8 cellular contexts compared by ENCODE assay signal in genomic region chr13:41352935-41353801, GRCh38. TPM values are rescaled to one million over a fixed set of nuclear protein-coding genes. Genes with fewer than 3 reads are reported as not detected.
A peak's percentile ranks its signal among the peaks of the same experiment; 100 is the strongest.
DNase-seq lines count a peak whose midpoint lies in the region; ATAC-seq and TF ChIP-seq lines count a peak whose summit lies in the region.

No MANE protein-coding gene starts in this region.

- CTCF ChIA-PET in Caco-2 (lab: Charles Lee), result no interaction called here
- CTCF ChIA-PET in OCI-LY7 (lab: Charles Lee; ENCODE audit: unreplicated experiment), result no interaction called here

- TF ChIP-seq POLR2A in prostate gland (IDR thresholded peaks at IDR 0.05), result no peak

- H3K36me3 Mint-ChIP-seq in Caco-2 (ENCODE audit: insufficient read depth, unreplicated experiment), result peaks cover 33% of the 10 kb centered on the region
- peaks cover 46% of the 10 kb centered on the region for H3K36me3 Mint-ChIP-seq in activated T-helper 17 cell treated with anti-CD3 and anti-CD28 coated beads, Interleukin-2, amount 50 U/mL, for 72 hours (ENCODE audit: low read depth)

- no peaks in the 10 kb centered on the region for H3K9me3 Mint-ChIP-seq in Caco-2 (ENCODE audit: unreplicated experiment)
- H3K9me3 Mint-ChIP-seq in activated T-helper 17 cell treated with anti-CD3 and anti-CD28 coated beads, Interleukin-2, amount 50 U/mL, for 72 hours, result no peaks in the 10 kb centered on the region

- H3K4me2 ChIP-seq in OCI-LY7 (ENCODE audit: low read length), result peak overlapping the region; percentile 37; the same call in 1 of the 2 replicates

- H3K9me2 ChIP-seq in OCI-LY7 (ENCODE audit: insufficient read depth, low read length), result no peaks in the 10 kb centered on the region

- H3K27me3 Mint-ChIP-seq in Caco-2 (ENCODE audit: insufficient read depth, unreplicated experiment), result no peaks in the 10 kb centered on the region
- no peaks in the 10 kb centered on the region for H3K27me3 Mint-ChIP-seq in activated T-helper 17 cell treated with anti-CD3 and anti-CD28 coated beads, Interleukin-2, amount 50 U/mL, for 72 hours

- H3K4me1 Mint-ChIP-seq in Caco-2 (ENCODE audit: low read depth, unreplicated experiment), result peaks cover 13% of the 10 kb centered on the region
- peaks cover 31% of the 10 kb centered on the region for H3K4me1 Mint-ChIP-seq in activated T-helper 17 cell treated with anti-CD3 and anti-CD28 coated beads, Interleukin-2, amount 50 U/mL, for 72 hours

- H3K4me1 ChIP-seq in Caco-2 (peaks cover 10% of the 10 kb centered on the region), OCI-LY7 (ENCODE audit: insufficient read depth, low read length, poor library complexity, severe bottlenecking) (peaks cover 10% of the 10 kb centered on the region), foreskin keratinocyte (peaks cover 21% of the 10 kb centered on the region), prostate gland (replicated peaks) (no peaks in the 10 kb centered on the region)

- no peaks in the 10 kb centered on the region for H3K36me3 ChIP-seq in Caco-2 (ENCODE audit: control insufficient read depth, insufficient read depth, low read length)
- H3K36me3 ChIP-seq in OCI-LY7 (ENCODE audit: insufficient read depth, low read length), result peaks cover 63% of the 10 kb centered on the region
- no peaks in the 10 kb centered on the region for H3K36me3 ChIP-seq in prostate gland

- H4K20me1 ChIP-seq in OCI-LY7 (ENCODE audit: insufficient read depth, low read length), result no peaks in the 10 kb centered on the region

- TF ChIP-seq CTCF in Caco-2 (IDR thresholded peaks at IDR 0.05; ENCODE audit: insufficient read depth in 1 of 2, low read depth in 1 of 2, low read length in 1 of 2, severe bottlenecking in 1 of 2, unreplicated experiment in 1 of 2) (peak; percentile 69 to 83), HFF-Myc (IDR thresholded peaks at IDR 0.05; ENCODE audit: low read depth, low read length, missing control alignments) (peak; percentile 68), OCI-LY7 (conservative IDR thresholded peaks at IDR 0.05; ENCODE audit: low read length) (peak; percentile 94), foreskin keratinocyte (conservative IDR thresholded peaks at IDR 0.05) (peak; percentile 89), prostate gland (IDR thresholded peaks at IDR 0.05) (peak; percentile 64 to 84 (median 72))

- no peak overlapping the region for H3K27ac ChIP-seq in OCI-LY7 (ENCODE audit: low read depth, low read length, poor library complexity, severe bottlenecking)
- H3K27ac ChIP-seq in foreskin keratinocyte, result peak overlapping the region; percentile 58
- no peak overlapping the region for H3K27ac ChIP-seq in prostate gland

- POLR2A ChIA-PET in Caco-2 (lab: Charles Lee), result no interaction called here
- POLR2A ChIA-PET in OCI-LY7 (lab: Charles Lee), result no interaction called here

- H3K4me3 ChIP-seq in Caco-2 (ENCODE audit: low read depth, low read length) (no peak overlapping the region), HFF-Myc (replicated peaks; ENCODE audit: low read depth, low read length) (no peak overlapping the region), OCI-LY7 (ENCODE audit: low read depth, low read length, poor library complexity, severe bottlenecking) (peak overlapping the region; percentile 27), prostate gland (no peak overlapping the region)

- 66% methylated on average over 14 of the region's 14 CpGs for WGBS in prostate gland

- no peak overlapping the region for H3K4me3 Mint-ChIP-seq in Caco-2 (ENCODE audit: unreplicated experiment)
- H3K4me3 Mint-ChIP-seq in activated T-helper 17 cell treated with anti-CD3 and anti-CD28 coated beads, Interleukin-2, amount 50 U/mL, for 72 hours, result peak overlapping the region; percentile 33

- peak in 1 of 2 experiments; percentile 53 for DNase-seq in Caco-2
- no peak for DNase-seq in HFF-Myc (ENCODE audit: extremely low read depth, low read depth)
- peak; percentile 63 for DNase-seq in OCI-LY7 (ENCODE audit: low spot score)
- peak; percentile 54 to 74 for DNase-seq in foreskin keratinocyte
- DNase-seq in prostate gland (ENCODE audit: low spot score), result no peak
- no peak for DNase-seq in epidermal melanocyte (ENCODE audit: insufficient read length, low spot score)

- peak overlapping the region; percentile 51 for H3K27ac Mint-ChIP-seq in Caco-2 (ENCODE audit: unreplicated experiment)
- peak overlapping the region; percentile 93 for H3K27ac Mint-ChIP-seq in activated T-helper 17 cell treated with anti-CD3 and anti-CD28 coated beads, Interleukin-2, amount 50 U/mL, for 72 hours

- ATAC-seq in activated T-helper 17 cell treated with anti-CD3 and anti-CD28 coated beads, Interleukin-2, amount 50 U/mL, for 72 hours (replicated peaks), result peak; percentile 66
- peak; percentile 69 for ATAC-seq in foreskin keratinocyte
- no peak for ATAC-seq in GM21723 (IDR thresholded peaks at IDR 0.05; ENCODE audit: unreplicated experiment)

- H3K27me3 ChIP-seq in Caco-2 (replicated peaks; ENCODE audit: control insufficient read depth, insufficient read depth, low read length), result no peaks in the 10 kb centered on the region
- H3K27me3 ChIP-seq in foreskin keratinocyte, result no peaks in the 10 kb centered on the region
- no peaks in the 10 kb centered on the region for H3K27me3 ChIP-seq in prostate gland (replicated peaks; ENCODE audit: insufficient read depth)

- peaks cover 15% of the 10 kb centered on the region; the same call in 1 of the 2 replicates for H3K79me2 ChIP-seq in OCI-LY7 (ENCODE audit: insufficient read depth, low read depth, low read length)

- BruUV-seq in Caco-2 (replicated peaks; lab: Mats Ljungman, UMichigan), result no TSS peak
- BruUV-seq in OCI-LY7 (replicated peaks; lab: Mats Ljungman, UMichigan), result no TSS peak

- H2AFZ ChIP-seq in OCI-LY7 (ENCODE audit: low read length), result no peak overlapping the region

- intact Hi-C loops in Caco-2 (cut with micrococcal nuclease; ENCODE audit: unreplicated experiment), result loop anchor here (2.0 to 10.0 kb wide), 2 partner anchors 300 to 762 kb away; no protein-coding TSS in a partner anchor
- intact Hi-C loops in OCI-LY7 (cut with micrococcal nuclease; ENCODE audit: unreplicated experiment), result loop anchor here (1.0 kb wide), 1 partner anchor 299 kb away; no protein-coding TSS in a partner anchor
- intact Hi-C loops in prostate gland (cut with DNase I), result no loop called here

- H3K9me3 ChIP-seq in Caco-2, result no peaks in the 10 kb centered on the region
- H3K9me3 ChIP-seq in OCI-LY7 (ENCODE audit: low read length), result no peaks in the 10 kb centered on the region
- H3K9me3 ChIP-seq in prostate gland, result no peaks in the 10 kb centered on the region

RNA-seq across cellular contexts. Expression of gene NAA16, which starts 42.1 kb away (rescaled TPM):
- 32.4 and 37.3 TPM in 2 replicates for total RNA-seq in Caco-2 (2022)
- total RNA-seq in OCI-LY7 (2014; rRNA removed; shearing (Covaris generic)), result 22.1 and 22.4 TPM in 2 replicates
- 44.1 and 45.9 TPM in 2 replicates for total RNA-seq in OCI-LY7 (2022)
- total RNA-seq in activated T-helper 17 cell treated with anti-CD3 and anti-CD28 coated beads, Interleukin-2, amount 50 U/mL, for 72 hours, result 10 to 100 TPM; 16.0 to 29.9 TPM
- total RNA-seq in foreskin keratinocyte, result 10.6 and 11.3 TPM in 2 replicates
- 4.2 and 5.2 TPM in 2 replicates for polyA plus RNA-seq in foreskin keratinocyte
- total RNA-seq in prostate gland, result 10 to 100 TPM; 17.6 to 19.9 TPM

Comparison
In these comparisons a context has a peak if more than half of its experiments do, and no peak if none do; other contexts are left out.
1. DNase-seq: peak in OCI-LY7 (single experiment) and foreskin keratinocyte (2 of 2); none in HFF-Myc (single experiment), prostate gland (single experiment) and epidermal melanocyte (single experiment).
2. Peak in every context shown above with its lines, with median percentiles within 50 percentile points of each other: CTCF ChIP-seq.